1 cellular context compared by ENCODE assay signal in the genomic region with DNA sequence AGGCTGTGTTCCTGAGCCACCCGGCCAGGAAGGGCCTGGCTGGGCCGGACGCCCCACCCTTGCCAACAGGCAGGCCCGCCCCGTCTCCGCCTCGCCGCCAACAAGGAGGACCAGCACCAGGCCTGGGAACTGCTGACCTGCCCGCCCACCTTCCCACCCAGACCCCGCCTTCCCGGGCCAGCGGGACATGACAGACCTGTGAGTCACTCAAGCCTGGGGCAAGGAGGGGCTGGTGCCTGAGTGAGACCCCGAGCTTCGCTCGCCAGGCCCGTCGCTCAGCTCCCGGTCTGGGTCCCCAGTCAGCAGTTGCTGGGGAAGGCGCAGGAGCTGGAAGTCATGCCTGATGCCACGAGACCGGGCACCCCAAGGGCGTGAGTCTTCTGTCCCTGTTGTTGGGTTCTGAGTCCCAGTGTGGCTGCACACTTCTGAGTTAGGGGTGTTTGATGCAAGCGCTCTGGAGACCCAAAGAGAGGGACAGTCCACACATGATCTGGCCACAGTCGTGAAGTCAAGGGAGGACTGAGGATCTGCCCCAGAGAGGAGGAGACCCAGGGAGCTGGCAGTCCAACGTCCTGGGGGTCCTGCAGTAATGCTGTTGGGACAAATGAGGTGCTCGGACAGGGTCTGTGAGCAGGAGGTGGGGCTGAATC.
TF ChIP-seq lines count a peak whose summit lies in the region.

A gene with protein sequence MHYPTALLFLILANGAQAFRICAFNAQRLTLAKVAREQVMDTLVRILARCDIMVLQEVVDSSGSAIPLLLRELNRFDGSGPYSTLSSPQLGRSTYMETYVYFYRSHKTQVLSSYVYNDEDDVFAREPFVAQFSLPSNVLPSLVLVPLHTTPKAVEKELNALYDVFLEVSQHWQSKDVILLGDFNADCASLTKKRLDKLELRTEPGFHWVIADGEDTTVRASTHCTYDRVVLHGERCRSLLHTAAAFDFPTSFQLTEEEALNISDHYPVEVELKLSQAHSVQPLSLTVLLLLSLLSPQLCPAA (minus strand): TSS at position 33 of the 650 bp plus-strand sequence. CDS start 3,686 bp downstream, outside the sequence.

TF ChIP-seq in WTC11, 78 proteins besides CTCF, POLR2A, EP300 and RAD21 (continued from another document):
- no peak for TF ChIP-seq E2F5 (CRISPR knock-in tag; IDR thresholded peaks at IDR 0.05)
- no peak for TF ChIP-seq USF2 (CRISPR knock-in tag; IDR thresholded peaks at IDR 0.05)
- TF ChIP-seq, protein P1, sequence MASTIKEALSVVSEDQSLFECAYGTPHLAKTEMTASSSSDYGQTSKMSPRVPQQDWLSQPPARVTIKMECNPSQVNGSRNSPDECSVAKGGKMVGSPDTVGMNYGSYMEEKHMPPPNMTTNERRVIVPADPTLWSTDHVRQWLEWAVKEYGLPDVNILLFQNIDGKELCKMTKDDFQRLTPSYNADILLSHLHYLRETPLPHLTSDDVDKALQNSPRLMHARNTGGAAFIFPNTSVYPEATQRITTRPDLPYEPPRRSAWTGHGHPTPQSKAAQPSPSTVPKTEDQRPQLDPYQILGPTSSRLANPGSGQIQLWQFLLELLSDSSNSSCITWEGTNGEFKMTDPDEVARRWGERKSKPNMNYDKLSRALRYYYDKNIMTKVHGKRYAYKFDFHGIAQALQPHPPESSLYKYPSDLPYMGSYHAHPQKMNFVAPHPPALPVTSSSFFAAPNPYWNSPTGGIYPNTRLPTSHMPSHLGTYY (CRISPR knock-in tag; IDR thresholded peaks at IDR 0.05): no peak
- no peak for TF ChIP-seq CREM (CRISPR knock-in tag; IDR thresholded peaks at IDR 0.05)
- no peak for TF ChIP-seq ESRRA (CRISPR knock-in tag; IDR thresholded peaks at IDR 0.05; ENCODE audit: borderline replicate concordance)
- no peak for TF ChIP-seq RORB (CRISPR knock-in tag; IDR thresholded peaks at IDR 0.05)
- TF ChIP-seq ELF4 (CRISPR knock-in tag; IDR thresholded peaks at IDR 0.05; ENCODE audit: low read depth): no peak
- no peak for TF ChIP-seq MAX (CRISPR knock-in tag; IDR thresholded peaks at IDR 0.05)
- no peak for TF ChIP-seq IRF2 (CRISPR knock-in tag; IDR thresholded peaks at IDR 0.05; ENCODE audit: borderline replicate concordance, low read depth)
- no peak for TF ChIP-seq NR3C1 (CRISPR knock-in tag; conservative IDR thresholded peaks at IDR 0.05; ENCODE audit: low read depth)
TF ChIP-seq in WTC11: peak in this region for 0.
